ENCODE assay signal across 8 cellular contexts in the genomic region with DNA sequence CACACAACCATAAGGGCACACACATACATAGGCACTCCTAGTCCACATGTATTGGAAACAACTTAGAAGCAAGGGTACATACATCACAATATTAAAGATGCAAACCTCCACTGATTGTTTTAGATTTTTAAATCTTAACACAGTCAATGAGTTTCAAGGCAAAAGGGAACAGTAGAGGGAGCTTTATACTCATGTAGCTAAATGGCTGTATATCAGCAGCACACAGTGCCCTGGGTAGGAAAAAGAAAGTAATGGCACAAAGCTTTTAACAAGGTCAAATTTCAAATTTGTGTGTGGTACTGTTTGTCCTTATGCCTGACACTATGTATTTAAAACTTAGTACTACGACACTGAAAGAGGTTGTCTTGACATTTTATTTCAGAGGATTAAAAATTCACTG.
DNase-seq lines count a peak whose midpoint lies in the region; ATAC-seq and TF ChIP-seq lines count a peak whose summit lies in the region.

No MANE protein-coding gene starts in this region.

- ATAC-seq in CD8-positive, alpha-beta T cell: no peak
- ATAC-seq in esophagus mucosa: peak; percentile 62

- no peaks in the 10 kb centered on the region for H3K9me3 ChIP-seq in CD8-positive, alpha-beta T cell (ENCODE audit: low read length)

- WGBS in lower leg skin, 2 donors: 48 to 54% methylated on average over 1 of the region's 1 CpG

- peak overlapping the region; percentile 2 for H3K27ac Mint-ChIP-seq in CD8-positive, alpha-beta T cell
- H3K27ac Mint-ChIP-seq in neural crest cell (ENCODE audit: unreplicated experiment): no peak overlapping the region

- H3K27me3 ChIP-seq in CD8-positive, alpha-beta T cell (ENCODE audit: insufficient read depth, low read length): no peaks in the 10 kb centered on the region

- DNase-seq in CD8-positive, alpha-beta T cell: no peak
- DNase-seq in HEK293T (ENCODE audit: extremely low spot score) (peak; percentile 16), RPMI7951 (ENCODE audit: low read depth) (peak; percentile 47), neural crest cell (ENCODE audit: low read depth, low spot score) (no peak), lower leg skin (ENCODE audit: low spot score in 2 of 2) (no peak), SKM-1 (lab: John Stamatoyannopoulos, UW; ENCODE audit: unreplicated experiment) (no peak)
- no peak for DNase-seq in activated CD4-positive, CD25-positive, alpha-beta regulatory T cell (lab: John Stamatoyannopoulos, UW)

- POLR2A ChIA-PET in CD8-positive, alpha-beta T cell (lab: Charles Lee): no interaction called here
- POLR2A ChIA-PET in HEK293T (lab: Yijun Ruan, JAX): no interaction called here

- H3K36me3 Mint-ChIP-seq in CD8-positive, alpha-beta T cell: peaks cover 80% of the 10 kb centered on the region
- peaks cover 4% of the 10 kb centered on the region for H3K36me3 Mint-ChIP-seq in neural crest cell (ENCODE audit: low read depth)

- H3K4me3 Mint-ChIP-seq in CD8-positive, alpha-beta T cell: no peak overlapping the region
- H3K4me3 Mint-ChIP-seq in neural crest cell: no peak overlapping the region

- H3K4me1 Mint-ChIP-seq in CD8-positive, alpha-beta T cell (ENCODE audit: low read depth): no peaks in the 10 kb centered on the region
- peaks cover 5% of the 10 kb centered on the region for H3K4me1 Mint-ChIP-seq in neural crest cell

- CTCF ChIA-PET in CD8-positive, alpha-beta T cell (lab: Charles Lee): interaction anchor here (1.1 to 2.0 kb wide), 3 partner anchors 13 to 694 kb away, joined by 4 read pairs; no protein-coding TSS in a partner anchor
- CTCF ChIA-PET in HEK293T (lab: Yijun Ruan, JAX): interaction anchor here (0.8 kb wide), 1 partner anchor 117 kb away, joined by 3 read pairs; no protein-coding TSS in a partner anchor

- H3K4me3 ChIP-seq in CD8-positive, alpha-beta T cell (ENCODE audit: low read depth, low read length): no peak overlapping the region
- H3K4me3 ChIP-seq in lower leg skin (ENCODE audit: low read depth, poor library complexity, severe bottlenecking): no peak overlapping the region

- H3K4me1 ChIP-seq in CD8-positive, alpha-beta T cell (ENCODE audit: insufficient read depth, low read length): no peaks in the 10 kb centered on the region

- intact Hi-C loops in CD8-positive, alpha-beta T cell (cut with DNase I, micrococcal nuclease): loop anchor here (5.0 to 10.0 kb wide), 2 partner anchors 179 to 222 kb away; no protein-coding TSS in a partner anchor
- intact Hi-C loops in lower leg skin (cut with DNase I; ENCODE audit: low total_unique reads): no loop called here

- peaks cover 32% of the 10 kb centered on the region for H3K36me3 ChIP-seq in CD8-positive, alpha-beta T cell (ENCODE audit: insufficient read depth, low read length)

- no peak overlapping the region for H3K27ac ChIP-seq in CD8-positive, alpha-beta T cell (ENCODE audit: low read depth, low read length)

- TF ChIP-seq POLR2A in lower leg skin (IDR thresholded peaks at IDR 0.05): no peak

- H3K27me3 Mint-ChIP-seq in CD8-positive, alpha-beta T cell (ENCODE audit: low read depth): no peaks in the 10 kb centered on the region
- H3K27me3 Mint-ChIP-seq in neural crest cell (ENCODE audit: low read depth): no peaks in the 10 kb centered on the region

- peak; percentile 35 for TF ChIP-seq CTCF in CD8-positive, alpha-beta T cell (IDR thresholded peaks at IDR 0.05)
- TF ChIP-seq CTCF in neural crest cell (conservative IDR thresholded peaks at IDR 0.05) (peak; percentile 60), lower leg skin (IDR thresholded peaks at IDR 0.05) (no peak)

- H3K9me3 Mint-ChIP-seq in CD8-positive, alpha-beta T cell: no peaks in the 10 kb centered on the region
- H3K9me3 Mint-ChIP-seq in neural crest cell: no peaks in the 10 kb centered on the region

TF ChIP-seq in HEK293T, 16 proteins besides CTCF, POLR2A, EP300 and RAD21:
- TF ChIP-seq FOXA1 (IDR thresholded peaks at IDR 0.05): no peak
- TF ChIP-seq, protein P1, sequence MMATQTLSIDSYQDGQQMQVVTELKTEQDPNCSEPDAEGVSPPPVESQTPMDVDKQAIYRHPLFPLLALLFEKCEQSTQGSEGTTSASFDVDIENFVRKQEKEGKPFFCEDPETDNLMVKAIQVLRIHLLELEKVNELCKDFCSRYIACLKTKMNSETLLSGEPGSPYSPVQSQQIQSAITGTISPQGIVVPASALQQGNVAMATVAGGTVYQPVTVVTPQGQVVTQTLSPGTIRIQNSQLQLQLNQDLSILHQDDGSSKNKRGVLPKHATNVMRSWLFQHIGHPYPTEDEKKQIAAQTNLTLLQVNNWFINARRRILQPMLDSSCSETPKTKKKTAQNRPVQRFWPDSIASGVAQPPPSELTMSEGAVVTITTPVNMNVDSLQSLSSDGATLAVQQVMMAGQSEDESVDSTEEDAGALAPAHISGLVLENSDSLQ (IDR thresholded peaks at IDR 0.05): no peak
- no peak for TF ChIP-seq HDGF (IDR thresholded peaks at IDR 0.05; ENCODE audit: borderline replicate concordance)
- TF ChIP-seq ARNT (IDR thresholded peaks at IDR 0.05): no peak
- no peak for TF ChIP-seq FOXK2 (IDR thresholded peaks at IDR 0.05)
- no peak for TF ChIP-seq BHLHE40 (IDR thresholded peaks at IDR 0.05; ENCODE audit: borderline replicate concordance)

Comparison
In these comparisons a context has a peak if more than half of its experiments do, and no peak if none do; other contexts are left out.
1. DNase-seq: peak in HEK293T (single experiment) and RPMI7951 (single experiment); none in CD8-positive, alpha-beta T cell (0 of 7), neural crest cell (single experiment), lower leg skin (0 of 2), activated CD4-positive, CD25-positive, alpha-beta regulatory T cell (0 of 4) and SKM-1 (single experiment).
2. CTCF ChIP-seq: peak in CD8-positive, alpha-beta T cell (single experiment) and neural crest cell (single experiment); none in lower leg skin (0 of 3).